In genomic region chr18:68555935-68556334, GRCh38 we compare ENCODE assay signal across 14 cellular contexts.
"Had no signal": no experiment of that assay in that cellular context is flagged by ENCODE, and none has a peak within 500 bp of the region (broad histone marks: within the 10 kb centered on the region; RNA-seq: fewer than 3 reads in every experiment).

No MANE protein-coding gene starts in this region.

- H3K27me3 ChIP-seq: neutrophil, right atrium auricular region, tibial nerve had no signal

- H3K27ac ChIP-seq: neutrophil, right atrium auricular region, tibial nerve had no signal

- ATAC-seq: left colon; mucosa of descending colon; naive thymus-derived CD8-positive, alpha-beta T cell had no signal

- H3K36me3 ChIP-seq: neutrophil, right atrium auricular region, tibial nerve had no signal

- H3K9me3 ChIP-seq: mucosa of descending colon, neutrophil, right atrium auricular region had no signal

- H3K4me3 ChIP-seq: mucosa of descending colon, right atrium auricular region, tibial nerve had no signal

- H3K4me1 ChIP-seq: right atrium auricular region, tibial nerve had no signal

- DNase-seq: activated CD4-positive, alpha-beta T cell treated with anti-CD3 and anti-CD28 coated beads, Interleukin-2, amount 10 ng/mL, durations not matched to agents 24 days and 14 days; activated naive CD4-positive, alpha-beta T cell treated with Interleukin-2 at 50 U/mL for 16 hours; cortex of kidney; effector CD8-positive, alpha-beta T cell; immature natural killer cell; left colon; mucosa of descending colon; naive thymus-derived CD8-positive, alpha-beta T cell; posterior cingulate gyrus; small intestine; T1000 had no signal
